ENCODE assay signal across 8 cellular contexts in the genomic region with DNA sequence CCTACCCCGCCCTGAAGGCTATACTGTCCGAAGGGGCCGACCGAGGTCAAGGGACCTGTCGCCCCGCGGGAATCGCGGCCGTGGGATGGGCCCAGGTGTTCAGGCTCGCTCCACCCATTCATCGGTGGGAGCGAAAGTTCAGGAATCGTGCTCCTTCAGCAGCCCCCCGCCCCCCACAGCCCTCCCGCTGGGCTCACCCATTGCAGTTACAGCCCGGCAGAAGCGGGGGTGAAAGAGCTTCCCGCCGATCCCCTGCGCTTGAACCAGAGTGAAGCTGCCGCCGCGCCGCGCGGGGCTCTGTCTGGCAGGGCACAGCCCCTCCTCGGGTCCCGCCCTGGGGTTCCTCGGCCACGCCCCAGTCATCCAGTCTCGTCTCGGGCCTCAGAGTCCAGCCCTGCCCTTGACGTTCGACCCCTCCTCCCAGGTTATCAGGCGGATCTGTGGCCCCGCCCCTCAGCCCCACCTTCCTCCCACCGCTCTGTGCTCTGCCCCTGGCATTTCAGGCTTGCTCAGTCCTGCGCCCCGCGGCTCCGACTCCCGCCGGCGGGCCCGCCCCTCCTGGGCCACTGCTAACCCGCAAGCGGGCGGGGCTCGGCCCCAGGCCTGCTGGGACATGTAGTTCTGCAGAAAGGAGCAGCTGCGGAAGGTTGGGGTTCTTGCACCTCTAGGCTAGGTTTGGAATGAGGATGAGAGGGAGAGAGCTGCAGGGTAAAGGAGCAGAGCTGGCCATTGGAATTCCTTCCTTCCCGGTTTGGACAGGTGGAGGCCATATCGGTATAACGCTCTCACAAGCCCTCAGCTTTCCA. TPM values are rescaled to one million over a fixed set of nuclear protein-coding genes. Genes with fewer than 3 reads are reported as not detected.
DNase-seq lines count a peak whose midpoint lies in the region; ATAC-seq, FAIRE-seq and TF ChIP-seq lines count a peak whose summit lies in the region.

A gene (minus strand): TSS at position 303 of the 806 bp plus-strand sequence. CDS start 3,955 bp downstream, outside the sequence.

- no peaks in the 10 kb centered on the region for H3K36me3 Mint-ChIP-seq in activated T-helper 1 cell treated with anti-CD3 and anti-CD28 coated beads, Interleukin-12 subunit alpha, Interleukin-12 subunit beta, Interleukin-2, Interleukin-4 antibody, amounts not matched to agents 30 ng/mL and 10 ng/mL and 1 ng/mL, durations not matched to agents 14 hours and 24 hours and 36 hours (ENCODE audit: low read depth)
- H3K36me3 Mint-ChIP-seq in naive thymus-derived CD8-positive, alpha-beta T cell = no peaks in the 10 kb centered on the region

- H3K27ac Mint-ChIP-seq in activated T-helper 1 cell treated with anti-CD3 and anti-CD28 coated beads, Interleukin-12 subunit alpha, Interleukin-12 subunit beta, Interleukin-2, Interleukin-4 antibody, amounts not matched to agents 30 ng/mL and 10 ng/mL and 1 ng/mL, durations not matched to agents 14 hours and 24 hours and 36 hours = peak within 1 kb of the TSS; percentile 32
- peak within 1 kb of the TSS; percentile 36 to 92 (median 88) for H3K27ac Mint-ChIP-seq in naive thymus-derived CD8-positive, alpha-beta T cell

- POLR2A ChIA-PET in naive thymus-derived CD8-positive, alpha-beta T cell (lab: Charles Lee) = interaction anchor here (0.6 to 3.6 kb wide), 6 partner anchors 10 to 563 kb away, joined by 3 to 27 read pairs (median 4); a partner anchor contains a TSS

- H3K27ac ChIP-seq in DND-41 (ENCODE audit: low read length) (no peak within 1 kb of the TSS), KMS-11 (no peak within 1 kb of the TSS)

- intact Hi-C loops in activated T-helper 1 cell treated with anti-CD3 and anti-CD28 coated beads, Interleukin-12 subunit alpha, Interleukin-12 subunit beta, Interleukin-2, Interleukin-4 antibody, amounts not matched to agents 30 ng/mL and 10 ng/mL and 1 ng/mL, durations not matched to agents 14 hours and 24 hours and 36 hours (cut with micrococcal nuclease) = loop anchor here (1.0 to 2.0 kb wide), 4 partner anchors 48 to 738 kb away; a partner anchor contains a TSS

- H3K4me3 Mint-ChIP-seq in activated T-helper 1 cell treated with anti-CD3 and anti-CD28 coated beads, Interleukin-12 subunit alpha, Interleukin-12 subunit beta, Interleukin-2, Interleukin-4 antibody, amounts not matched to agents 30 ng/mL and 10 ng/mL and 1 ng/mL, durations not matched to agents 14 hours and 24 hours and 36 hours = peak within 1 kb of the TSS; percentile 88
- peak within 1 kb of the TSS; percentile 83 to 95 (median 93) for H3K4me3 Mint-ChIP-seq in naive thymus-derived CD8-positive, alpha-beta T cell

- peaks cover 13% of the 10 kb centered on the region for H3K27me3 Mint-ChIP-seq in activated T-helper 1 cell treated with anti-CD3 and anti-CD28 coated beads, Interleukin-12 subunit alpha, Interleukin-12 subunit beta, Interleukin-2, Interleukin-4 antibody, amounts not matched to agents 30 ng/mL and 10 ng/mL and 1 ng/mL, durations not matched to agents 14 hours and 24 hours and 36 hours (ENCODE audit: insufficient read depth)
- H3K27me3 Mint-ChIP-seq in naive thymus-derived CD8-positive, alpha-beta T cell = no peaks in the 10 kb centered on the region

- peak within 1 kb of the TSS; percentile 76 for H3K4me2 ChIP-seq in DND-41 (ENCODE audit: insufficient read depth, low read length)
- H3K4me2 ChIP-seq in KMS-11 = peak within 1 kb of the TSS; percentile 94

- peak; percentile 81 for FAIRE-seq in RCC 7860 (lab: Jason Lieb, UNC)

- H2AFZ ChIP-seq in DND-41 (ENCODE audit: low read depth, low read length) = peak within 1 kb of the TSS; percentile 63
- H2AFZ ChIP-seq in KMS-11 (ENCODE audit: low read depth) = peak within 1 kb of the TSS; percentile 94

- H3K79me2 ChIP-seq in DND-41 (ENCODE audit: insufficient read depth, low read length) = no peaks in the 10 kb centered on the region
- no peaks in the 10 kb centered on the region for H3K79me2 ChIP-seq in KMS-11 (ENCODE audit: insufficient read depth, low read depth)

- no peaks in the 10 kb centered on the region for H3K9me3 ChIP-seq in DND-41 (ENCODE audit: insufficient read depth, low read length, severe bottlenecking)

- DNase-seq in DND-41 (peak; percentile 97), RCC 7860 (ENCODE audit: low spot score) (peak; percentile 90), fibroblast of mammary gland (ENCODE audit: low read depth) (peak; percentile 84)
- DNase-seq in activated T-helper 1 cell treated with anti-CD3 and anti-CD28 coated beads, Interleukin-12 subunit alpha, Interleukin-12 subunit beta, Interleukin-2, Interleukin-4 antibody, amounts not matched to agents 30 ng/mL and 10 ng/mL and 1 ng/mL, durations not matched to agents 14 hours and 24 hours and 36 hours (ENCODE audit: low spot score) = peak; percentile 97
- DNase-seq in naive thymus-derived CD8-positive, alpha-beta T cell = peak; percentile 85 to 98 (median 95)
- peak; percentile 90 to 98 (median 92) for DNase-seq in stimulated activated naive CD4-positive, alpha-beta T cell (lab: John Stamatoyannopoulos, UW)

- H3K4me1 Mint-ChIP-seq in activated T-helper 1 cell treated with anti-CD3 and anti-CD28 coated beads, Interleukin-12 subunit alpha, Interleukin-12 subunit beta, Interleukin-2, Interleukin-4 antibody, amounts not matched to agents 30 ng/mL and 10 ng/mL and 1 ng/mL, durations not matched to agents 14 hours and 24 hours and 36 hours (ENCODE audit: low read depth) = peaks cover 45% of the 10 kb centered on the region
- peaks cover 29 to 55% (median 50%) of the 10 kb centered on the region in 4 donors for H3K4me1 Mint-ChIP-seq in naive thymus-derived CD8-positive, alpha-beta T cell

- H3K27me3 ChIP-seq in DND-41 (ENCODE audit: insufficient read depth, low read length, poor library complexity) (no peaks in the 10 kb centered on the region), KMS-11 (ENCODE audit: insufficient read depth, low read depth) (no peaks in the 10 kb centered on the region)

- no peaks in the 10 kb centered on the region for H3K9me3 Mint-ChIP-seq in activated T-helper 1 cell treated with anti-CD3 and anti-CD28 coated beads, Interleukin-12 subunit alpha, Interleukin-12 subunit beta, Interleukin-2, Interleukin-4 antibody, amounts not matched to agents 30 ng/mL and 10 ng/mL and 1 ng/mL, durations not matched to agents 14 hours and 24 hours and 36 hours
- H3K9me3 Mint-ChIP-seq in naive thymus-derived CD8-positive, alpha-beta T cell = no peaks in the 10 kb centered on the region

- 0 out of 2 replicates have a peak, but pooled peaks cover 7% of the 10 kb centered on the region for H4K20me1 ChIP-seq in DND-41 (ENCODE audit: insufficient read depth, low read length)
- no peaks in the 10 kb centered on the region for H4K20me1 ChIP-seq in KMS-11 (ENCODE audit: insufficient read depth)

- H3K4me3 ChIP-seq in DND-41 (ENCODE audit: low read depth in 1 of 2, low read length in 2 of 2) (peak within 1 kb of the TSS; percentile 19 to 58; a peak in 3 of 4 replicates), KMS-11 (IDR thresholded peaks at IDR 0.05; ENCODE audit: insufficient read depth, low read depth, low read length) (no peak within 1 kb of the TSS), fibroblast of mammary gland (ENCODE audit: control insufficient read depth, low read depth, low read length) (peak within 1 kb of the TSS; percentile 70)

- ATAC-seq in DND-41 (ENCODE audit: insufficient read depth, low read depth) (peak; percentile 92), GM21786 (IDR thresholded peaks at IDR 0.05; ENCODE audit: unreplicated experiment) (peak; percentile 82)
- ATAC-seq in naive thymus-derived CD8-positive, alpha-beta T cell = peak; percentile 76 to 80

- H3K36me3 ChIP-seq in DND-41 (ENCODE audit: insufficient read depth, low read length) (no peaks in the 10 kb centered on the region), KMS-11 (ENCODE audit: insufficient read depth) (no peaks in the 10 kb centered on the region)

- TF ChIP-seq CTCF in DND-41 (IDR thresholded peaks at IDR 0.05; ENCODE audit: borderline replicate concordance, extremely low read depth, low read length, poor library complexity, severe bottlenecking) = no peak
- no peak for TF ChIP-seq CTCF in KMS-11 (conservative IDR thresholded peaks at IDR 0.05; ENCODE audit: low read depth, low read length)
- no peak for TF ChIP-seq CTCF in fibroblast of mammary gland (conservative IDR thresholded peaks at IDR 0.05; ENCODE audit: control insufficient read depth, insufficient read depth, low read depth, low read length)

- H3K9ac ChIP-seq in DND-41 (ENCODE audit: low read depth, low read length) (peak within 1 kb of the TSS; percentile 58), KMS-11 (peak within 1 kb of the TSS; percentile 32; the same call in 1 of the 2 replicates)

- peaks cover 32% of the 10 kb centered on the region for H3K4me1 ChIP-seq in DND-41 (ENCODE audit: insufficient read depth, low read length)
- H3K4me1 ChIP-seq in KMS-11 (ENCODE audit: low read depth, poor library complexity, severe bottlenecking) = peaks cover 26% of the 10 kb centered on the region

RNA-seq across cellular contexts. Expression of the gene that starts here (rescaled TPM):
- total RNA-seq in activated T-helper 1 cell treated with anti-CD3 and anti-CD28 coated beads, Interleukin-12 subunit alpha, Interleukin-12 subunit beta, Interleukin-2, Interleukin-4 antibody, amounts not matched to agents 30 ng/mL and 10 ng/mL and 1 ng/mL, durations not matched to agents 14 hours and 24 hours and 36 hours = 1.0 and 1.9 TPM in 2 replicates
- total RNA-seq in naive thymus-derived CD8-positive, alpha-beta T cell = 1 to 10 TPM; 1.2 to 1.5 TPM
- polyA plus RNA-seq in naive thymus-derived CD8-positive, alpha-beta T cell = under 1 TPM; 0.17 to 0.39 (median 0.37) TPM
